Comparison of ENCODE assay signal across 1 cellular context in the genomic region with DNA sequence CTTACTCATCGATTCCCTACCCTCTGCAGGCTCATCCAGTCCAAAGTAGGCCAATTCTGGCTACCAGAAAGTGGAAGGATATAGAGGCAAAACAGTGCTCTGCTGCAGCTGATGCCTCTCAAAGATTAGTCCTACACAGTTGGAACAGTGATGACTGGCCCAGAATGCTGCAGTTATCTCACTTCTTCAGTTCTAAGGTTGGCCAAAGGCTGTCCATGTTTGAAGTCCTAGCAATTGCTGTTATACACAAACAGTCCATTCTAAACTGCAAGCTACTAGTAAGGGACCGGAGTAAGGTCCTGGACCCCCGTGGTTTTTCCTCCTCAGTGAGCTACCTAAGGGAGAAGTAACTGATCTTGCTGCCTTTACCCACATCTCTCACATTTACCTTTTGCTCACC.
TF ChIP-seq lines count a peak whose summit lies in the region.

No MANE protein-coding gene starts in this region.

TF ChIP-seq in K562, 482 proteins besides CTCF, POLR2A, EP300 and RAD21 (continued from another document and continues in another):
- TF ChIP-seq RNF2 (IDR thresholded peaks at IDR 0.05) = no peak
- TF ChIP-seq ERF (CRISPR knock-in tag; IDR thresholded peaks at IDR 0.05) = no peak
- TF ChIP-seq, protein P1, sequence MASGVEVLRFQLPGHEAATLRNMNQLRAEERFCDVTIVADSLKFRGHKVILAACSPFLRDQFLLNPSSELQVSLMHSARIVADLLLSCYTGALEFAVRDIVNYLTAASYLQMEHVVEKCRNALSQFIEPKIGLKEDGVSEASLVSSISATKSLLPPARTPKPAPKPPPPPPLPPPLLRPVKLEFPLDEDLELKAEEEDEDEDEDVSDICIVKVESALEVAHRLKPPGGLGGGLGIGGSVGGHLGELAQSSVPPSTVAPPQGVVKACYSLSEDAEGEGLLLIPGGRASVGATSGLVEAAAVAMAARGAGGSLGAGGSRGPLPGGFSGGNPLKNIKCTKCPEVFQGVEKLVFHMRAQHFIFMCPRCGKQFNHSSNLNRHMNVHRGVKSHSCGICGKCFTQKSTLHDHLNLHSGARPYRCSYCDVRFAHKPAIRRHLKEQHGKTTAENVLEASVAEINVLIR (CRISPR knock-in tag; IDR thresholded peaks at IDR 0.05) = peak; percentile 54; the same call in 1 of the 2 replicates
- TF ChIP-seq, protein P2, sequence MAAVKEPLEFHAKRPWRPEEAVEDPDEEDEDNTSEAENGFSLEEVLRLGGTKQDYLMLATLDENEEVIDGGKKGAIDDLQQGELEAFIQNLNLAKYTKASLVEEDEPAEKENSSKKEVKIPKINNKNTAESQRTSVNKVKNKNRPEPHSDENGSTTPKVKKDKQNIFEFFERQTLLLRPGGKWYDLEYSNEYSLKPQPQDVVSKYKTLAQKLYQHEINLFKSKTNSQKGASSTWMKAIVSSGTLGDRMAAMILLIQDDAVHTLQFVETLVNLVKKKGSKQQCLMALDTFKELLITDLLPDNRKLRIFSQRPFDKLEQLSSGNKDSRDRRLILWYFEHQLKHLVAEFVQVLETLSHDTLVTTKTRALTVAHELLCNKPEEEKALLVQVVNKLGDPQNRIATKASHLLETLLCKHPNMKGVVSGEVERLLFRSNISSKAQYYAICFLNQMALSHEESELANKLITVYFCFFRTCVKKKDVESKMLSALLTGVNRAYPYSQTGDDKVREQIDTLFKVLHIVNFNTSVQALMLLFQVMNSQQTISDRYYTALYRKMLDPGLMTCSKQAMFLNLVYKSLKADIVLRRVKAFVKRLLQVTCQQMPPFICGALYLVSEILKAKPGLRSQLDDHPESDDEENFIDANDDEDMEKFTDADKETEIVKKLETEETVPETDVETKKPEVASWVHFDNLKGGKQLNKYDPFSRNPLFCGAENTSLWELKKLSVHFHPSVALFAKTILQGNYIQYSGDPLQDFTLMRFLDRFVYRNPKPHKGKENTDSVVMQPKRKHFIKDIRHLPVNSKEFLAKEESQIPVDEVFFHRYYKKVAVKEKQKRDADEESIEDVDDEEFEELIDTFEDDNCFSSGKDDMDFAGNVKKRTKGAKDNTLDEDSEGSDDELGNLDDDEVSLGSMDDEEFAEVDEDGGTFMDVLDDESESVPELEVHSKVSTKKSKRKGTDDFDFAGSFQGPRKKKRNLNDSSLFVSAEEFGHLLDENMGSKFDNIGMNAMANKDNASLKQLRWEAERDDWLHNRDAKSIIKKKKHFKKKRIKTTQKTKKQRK (IDR thresholded peaks at IDR 0.05; ENCODE audit: borderline replicate concordance, low read depth, low read length) = no peak
- TF ChIP-seq KAT2B (IDR thresholded peaks at IDR 0.05; ENCODE audit: low read depth, low read length) = no peak
- TF ChIP-seq, protein P3, sequence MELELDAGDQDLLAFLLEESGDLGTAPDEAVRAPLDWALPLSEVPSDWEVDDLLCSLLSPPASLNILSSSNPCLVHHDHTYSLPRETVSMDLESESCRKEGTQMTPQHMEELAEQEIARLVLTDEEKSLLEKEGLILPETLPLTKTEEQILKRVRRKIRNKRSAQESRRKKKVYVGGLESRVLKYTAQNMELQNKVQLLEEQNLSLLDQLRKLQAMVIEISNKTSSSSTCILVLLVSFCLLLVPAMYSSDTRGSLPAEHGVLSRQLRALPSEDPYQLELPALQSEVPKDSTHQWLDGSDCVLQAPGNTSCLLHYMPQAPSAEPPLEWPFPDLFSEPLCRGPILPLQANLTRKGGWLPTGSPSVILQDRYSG (tag; conservative IDR thresholded peaks at IDR 0.05; ENCODE audit: low read depth) = no peak
- TF ChIP-seq, protein P4, sequence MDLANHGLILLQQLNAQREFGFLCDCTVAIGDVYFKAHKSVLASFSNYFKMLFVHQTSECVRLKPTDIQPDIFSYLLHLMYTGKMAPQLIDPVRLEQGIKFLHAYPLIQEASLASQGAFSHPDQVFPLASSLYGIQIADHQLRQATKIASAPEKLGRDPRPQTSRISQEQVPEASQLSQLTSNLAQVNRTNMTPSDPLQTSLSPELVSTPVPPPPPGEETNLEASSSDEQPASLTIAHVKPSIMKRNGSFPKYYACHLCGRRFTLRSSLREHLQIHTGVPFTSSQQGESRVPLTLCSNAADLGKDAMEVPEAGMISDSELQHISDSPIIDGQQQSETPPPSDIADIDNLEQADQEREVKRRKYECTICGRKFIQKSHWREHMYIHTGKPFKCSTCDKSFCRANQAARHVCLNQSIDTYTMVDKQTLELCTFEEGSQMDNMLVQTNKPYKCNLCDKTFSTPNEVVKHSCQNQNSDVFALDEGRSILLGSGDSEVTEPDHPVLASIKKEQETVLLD (IDR thresholded peaks at IDR 0.05) = no peak
- no peak for TF ChIP-seq ILF3 (IDR thresholded peaks at IDR 0.05; ENCODE audit: borderline replicate concordance)
- TF ChIP-seq EHMT2 (IDR thresholded peaks at IDR 0.05) = no peak
- peak; percentile 40; the same call in 1 of the 2 replicates for TF ChIP-seq ZNF239 (CRISPR knock-in tag; IDR thresholded peaks at IDR 0.05)
- TF ChIP-seq, protein P5, sequence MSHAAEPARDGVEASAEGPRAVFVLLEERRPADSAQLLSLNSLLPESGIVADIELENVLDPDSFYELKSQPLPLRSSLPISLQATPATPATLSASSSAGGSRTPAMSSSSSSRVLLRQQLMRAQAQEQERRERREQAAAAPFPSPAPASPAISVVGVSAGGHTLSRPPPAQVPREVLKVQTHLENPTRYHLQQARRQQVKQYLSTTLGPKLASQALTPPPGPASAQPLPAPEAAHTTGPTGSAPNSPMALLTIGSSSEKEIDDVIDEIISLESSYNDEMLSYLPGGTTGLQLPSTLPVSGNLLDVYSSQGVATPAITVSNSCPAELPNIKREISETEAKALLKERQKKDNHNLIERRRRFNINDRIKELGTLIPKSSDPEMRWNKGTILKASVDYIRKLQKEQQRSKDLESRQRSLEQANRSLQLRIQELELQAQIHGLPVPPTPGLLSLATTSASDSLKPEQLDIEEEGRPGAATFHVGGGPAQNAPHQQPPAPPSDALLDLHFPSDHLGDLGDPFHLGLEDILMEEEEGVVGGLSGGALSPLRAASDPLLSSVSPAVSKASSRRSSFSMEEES (CRISPR knock-in tag; IDR thresholded peaks at IDR 0.05) = no peak
- no peak for TF ChIP-seq BRF1 (IDR thresholded peaks at IDR 0.05; ENCODE audit: borderline replicate concordance, extremely low read depth, insufficient read length)
- no peak for TF ChIP-seq MCM3 (IDR thresholded peaks at IDR 0.05)
- TF ChIP-seq NR4A1 (CRISPR knock-in tag; IDR thresholded peaks at IDR 0.05) = no peak
- TF ChIP-seq NR4A1 (tag; IDR thresholded peaks at IDR 0.05) = peak; percentile 85
- TF ChIP-seq HMGN3 (IDR thresholded peaks at IDR 0.05; ENCODE audit: borderline replicate concordance, extremely low read depth, insufficient read length, low read depth, low read length) = no peak
- no peak for TF ChIP-seq POLR3A (IDR thresholded peaks at IDR 0.05; ENCODE audit: borderline replicate concordance, extremely low read depth, insufficient read depth, insufficient read length)
- TF ChIP-seq, protein P6, sequence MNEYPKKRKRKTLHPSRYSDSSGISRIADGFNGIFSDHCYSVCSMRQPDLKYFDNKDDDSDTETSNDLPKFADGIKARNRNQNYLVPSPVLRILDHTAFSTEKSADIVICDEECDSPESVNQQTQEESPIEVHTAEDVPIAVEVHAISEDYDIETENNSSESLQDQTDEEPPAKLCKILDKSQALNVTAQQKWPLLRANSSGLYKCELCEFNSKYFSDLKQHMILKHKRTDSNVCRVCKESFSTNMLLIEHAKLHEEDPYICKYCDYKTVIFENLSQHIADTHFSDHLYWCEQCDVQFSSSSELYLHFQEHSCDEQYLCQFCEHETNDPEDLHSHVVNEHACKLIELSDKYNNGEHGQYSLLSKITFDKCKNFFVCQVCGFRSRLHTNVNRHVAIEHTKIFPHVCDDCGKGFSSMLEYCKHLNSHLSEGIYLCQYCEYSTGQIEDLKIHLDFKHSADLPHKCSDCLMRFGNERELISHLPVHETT (CRISPR knock-in tag; conservative IDR thresholded peaks at IDR 0.05 in 1 of 2, IDR thresholded peaks at IDR 0.05 in 1 of 2) = 0 out of 4 replicates have a peak, but pooled peaks of 1 of the 2 experiments have one; percentile 37
- TF ChIP-seq, protein P7, sequence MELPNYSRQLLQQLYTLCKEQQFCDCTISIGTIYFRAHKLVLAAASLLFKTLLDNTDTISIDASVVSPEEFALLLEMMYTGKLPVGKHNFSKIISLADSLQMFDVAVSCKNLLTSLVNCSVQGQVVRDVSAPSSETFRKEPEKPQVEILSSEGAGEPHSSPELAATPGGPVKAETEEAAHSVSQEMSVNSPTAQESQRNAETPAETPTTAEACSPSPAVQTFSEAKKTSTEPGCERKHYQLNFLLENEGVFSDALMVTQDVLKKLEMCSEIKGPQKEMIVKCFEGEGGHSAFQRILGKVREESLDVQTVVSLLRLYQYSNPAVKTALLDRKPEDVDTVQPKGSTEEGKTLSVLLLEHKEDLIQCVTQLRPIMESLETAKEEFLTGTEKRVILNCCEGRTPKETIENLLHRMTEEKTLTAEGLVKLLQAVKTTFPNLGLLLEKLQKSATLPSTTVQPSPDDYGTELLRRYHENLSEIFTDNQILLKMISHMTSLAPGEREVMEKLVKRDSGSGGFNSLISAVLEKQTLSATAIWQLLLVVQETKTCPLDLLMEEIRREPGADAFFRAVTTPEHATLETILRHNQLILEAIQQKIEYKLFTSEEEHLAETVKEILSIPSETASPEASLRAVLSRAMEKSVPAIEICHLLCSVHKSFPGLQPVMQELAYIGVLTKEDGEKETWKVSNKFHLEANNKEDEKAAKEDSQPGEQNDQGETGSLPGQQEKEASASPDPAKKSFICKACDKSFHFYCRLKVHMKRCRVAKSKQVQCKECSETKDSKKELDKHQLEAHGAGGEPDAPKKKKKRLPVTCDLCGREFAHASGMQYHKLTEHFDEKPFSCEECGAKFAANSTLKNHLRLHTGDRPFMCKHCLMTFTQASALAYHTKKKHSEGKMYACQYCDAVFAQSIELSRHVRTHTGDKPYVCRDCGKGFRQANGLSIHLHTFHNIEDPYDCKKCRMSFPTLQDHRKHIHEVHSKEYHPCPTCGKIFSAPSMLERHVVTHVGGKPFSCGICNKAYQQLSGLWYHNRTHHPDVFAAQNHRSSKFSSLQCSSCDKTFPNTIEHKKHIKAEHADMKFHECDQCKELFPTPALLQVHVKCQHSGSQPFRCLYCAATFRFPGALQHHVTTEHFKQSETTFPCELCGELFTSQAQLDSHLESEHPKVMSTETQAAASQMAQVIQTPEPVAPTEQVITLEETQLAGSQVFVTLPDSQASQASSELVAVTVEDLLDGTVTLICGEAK (IDR thresholded peaks at IDR 0.05) = no peak
- TF ChIP-seq, protein P7 (CRISPR knock-in tag; IDR thresholded peaks at IDR 0.05) = no peak
- TF ChIP-seq, protein P8, sequence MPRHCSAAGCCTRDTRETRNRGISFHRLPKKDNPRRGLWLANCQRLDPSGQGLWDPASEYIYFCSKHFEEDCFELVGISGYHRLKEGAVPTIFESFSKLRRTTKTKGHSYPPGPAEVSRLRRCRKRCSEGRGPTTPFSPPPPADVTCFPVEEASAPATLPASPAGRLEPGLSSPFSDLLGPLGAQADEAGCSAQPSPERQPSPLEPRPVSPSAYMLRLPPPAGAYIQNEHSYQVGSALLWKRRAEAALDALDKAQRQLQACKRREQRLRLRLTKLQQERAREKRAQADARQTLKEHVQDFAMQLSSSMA (CRISPR knock-in tag; IDR thresholded peaks at IDR 0.05) = no peak
- TF ChIP-seq ZNF764 (CRISPR knock-in tag; IDR thresholded peaks at IDR 0.05; ENCODE audit: low read depth) = no peak
- no peak for TF ChIP-seq HNRNPH1 (optimal IDR thresholded peaks at IDR 0.05; ENCODE audit: low read depth, low read length)
- TF ChIP-seq, protein P9, sequence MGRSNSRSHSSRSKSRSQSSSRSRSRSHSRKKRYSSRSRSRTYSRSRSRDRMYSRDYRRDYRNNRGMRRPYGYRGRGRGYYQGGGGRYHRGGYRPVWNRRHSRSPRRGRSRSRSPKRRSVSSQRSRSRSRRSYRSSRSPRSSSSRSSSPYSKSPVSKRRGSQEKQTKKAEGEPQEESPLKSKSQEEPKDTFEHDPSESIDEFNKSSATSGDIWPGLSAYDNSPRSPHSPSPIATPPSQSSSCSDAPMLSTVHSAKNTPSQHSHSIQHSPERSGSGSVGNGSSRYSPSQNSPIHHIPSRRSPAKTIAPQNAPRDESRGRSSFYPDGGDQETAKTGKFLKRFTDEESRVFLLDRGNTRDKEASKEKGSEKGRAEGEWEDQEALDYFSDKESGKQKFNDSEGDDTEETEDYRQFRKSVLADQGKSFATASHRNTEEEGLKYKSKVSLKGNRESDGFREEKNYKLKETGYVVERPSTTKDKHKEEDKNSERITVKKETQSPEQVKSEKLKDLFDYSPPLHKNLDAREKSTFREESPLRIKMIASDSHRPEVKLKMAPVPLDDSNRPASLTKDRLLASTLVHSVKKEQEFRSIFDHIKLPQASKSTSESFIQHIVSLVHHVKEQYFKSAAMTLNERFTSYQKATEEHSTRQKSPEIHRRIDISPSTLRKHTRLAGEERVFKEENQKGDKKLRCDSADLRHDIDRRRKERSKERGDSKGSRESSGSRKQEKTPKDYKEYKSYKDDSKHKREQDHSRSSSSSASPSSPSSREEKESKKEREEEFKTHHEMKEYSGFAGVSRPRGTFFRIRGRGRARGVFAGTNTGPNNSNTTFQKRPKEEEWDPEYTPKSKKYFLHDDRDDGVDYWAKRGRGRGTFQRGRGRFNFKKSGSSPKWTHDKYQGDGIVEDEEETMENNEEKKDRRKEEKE (IDR thresholded peaks at IDR 0.05; ENCODE audit: borderline replicate concordance in 1 of 2, control insufficient read depth in 1 of 2, low read depth in 2 of 2, low read length in 1 of 2) = no peak
- TF ChIP-seq, protein P10, sequence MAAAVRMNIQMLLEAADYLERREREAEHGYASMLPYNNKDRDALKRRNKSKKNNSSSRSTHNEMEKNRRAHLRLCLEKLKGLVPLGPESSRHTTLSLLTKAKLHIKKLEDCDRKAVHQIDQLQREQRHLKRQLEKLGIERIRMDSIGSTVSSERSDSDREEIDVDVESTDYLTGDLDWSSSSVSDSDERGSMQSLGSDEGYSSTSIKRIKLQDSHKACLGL (CRISPR knock-in tag; IDR thresholded peaks at IDR 0.05; ENCODE audit: borderline replicate concordance, poor library complexity, severe bottlenecking) = no peak
- TF ChIP-seq NR2C1 (IDR thresholded peaks at IDR 0.05) = no peak
- peak; percentile 51; the same call in 1 of the 2 replicates for TF ChIP-seq NR2C1 (tag; IDR thresholded peaks at IDR 0.05)
